Comparison of ENCODE assay signal across 1 cellular context in the genomic region with DNA sequence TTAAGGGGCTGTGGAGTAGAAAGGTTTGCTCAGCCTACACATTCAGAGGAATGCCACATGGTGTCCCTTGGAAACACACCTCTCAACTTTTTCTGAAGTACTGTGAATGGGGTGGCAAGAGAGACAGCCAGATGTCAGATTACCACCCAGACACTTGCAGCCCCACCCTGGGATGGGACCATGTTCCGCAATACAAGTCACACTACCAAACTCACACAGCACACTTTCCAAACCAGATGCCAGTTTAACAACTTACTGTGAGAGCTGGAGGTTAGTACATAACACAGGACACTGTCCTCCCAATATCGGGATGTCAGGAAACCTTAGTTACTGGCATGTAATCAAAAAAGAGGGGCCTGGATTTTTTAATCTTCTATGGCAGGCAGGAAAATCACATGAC.
TF ChIP-seq lines count a peak whose summit lies in the region.

No MANE protein-coding gene starts in this region.

TF ChIP-seq in SK-N-SH, 30 proteins besides CTCF, POLR2A, EP300 and RAD21 (continued from another document):
- no peak for TF ChIP-seq NFIC (IDR thresholded peaks at IDR 0.05; ENCODE audit: borderline replicate concordance)
- no peak for TF ChIP-seq TAF1 (IDR thresholded peaks at IDR 0.05; ENCODE audit: borderline replicate concordance, low read depth, low read length)
- no peak for TF ChIP-seq PBX3 (IDR thresholded peaks at IDR 0.05)
- TF ChIP-seq GATA2 (CRISPR knock-in tag; IDR thresholded peaks at IDR 0.05), result no peak
- TF ChIP-seq JUND (IDR thresholded peaks at IDR 0.05), result no peak
- peak; percentile 65 for TF ChIP-seq MXI1 (IDR thresholded peaks at IDR 0.05; ENCODE audit: low read depth, low read length)
- no peak for TF ChIP-seq NRF1 (IDR thresholded peaks at IDR 0.05; ENCODE audit: low read depth, low read length)
TF ChIP-seq in SK-N-SH: peak in this region for 2.
